1 cellular context compared by ENCODE assay signal in the genomic region with DNA sequence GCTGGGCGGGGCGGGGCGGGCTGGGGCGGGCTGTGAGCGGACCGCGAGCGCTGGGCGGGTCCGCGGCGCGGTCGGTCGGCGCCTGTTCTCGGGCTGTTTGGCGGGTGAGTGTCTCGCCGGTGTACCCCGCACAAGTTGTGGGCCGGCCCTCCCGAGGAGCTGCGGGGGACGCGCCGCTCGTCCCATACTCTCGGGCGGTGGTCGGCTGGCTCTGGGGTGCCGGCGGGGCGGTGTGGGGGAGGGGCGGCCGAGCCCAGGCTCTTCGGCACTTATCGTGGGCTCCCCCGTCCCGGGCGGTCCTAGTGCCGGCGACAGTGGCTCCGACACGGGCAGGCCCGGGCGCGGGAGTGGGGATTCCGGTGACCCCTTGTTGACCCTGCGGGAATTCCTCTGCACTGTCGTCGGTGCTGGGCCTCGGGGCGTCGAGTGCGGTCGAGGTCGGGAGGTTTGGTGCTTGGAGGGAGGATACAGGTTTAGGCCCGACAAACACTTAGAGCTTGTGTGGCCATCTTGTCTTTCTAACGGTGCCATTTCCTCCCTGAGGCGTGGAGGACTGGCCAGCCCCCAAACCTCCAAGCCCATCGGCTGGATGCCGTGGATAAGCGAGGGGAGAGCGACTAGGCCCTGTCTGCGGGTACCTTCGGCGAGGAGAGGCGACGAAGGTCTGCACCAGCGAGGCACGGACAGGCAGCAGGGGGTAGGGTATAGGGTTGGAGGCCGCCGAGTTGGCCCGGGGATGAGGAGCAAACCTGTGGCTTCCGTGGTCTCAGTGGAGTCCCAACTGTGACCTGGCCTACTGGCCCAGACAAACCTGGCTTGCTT.
A peak's percentile ranks its signal among the peaks of the same experiment; 100 is the strongest.
TF ChIP-seq lines count a peak whose summit lies in the region.

TSS of gene SEPTIN2 (plus strand) at position 47 of the 822 bp plus-strand sequence. CDS start 8,308 bp downstream, outside the sequence.

TF ChIP-seq in HepG2, 621 proteins besides CTCF, POLR2A, EP300 and RAD21 (continued from another document and continues in another):
- peak; percentile 26; the same call in 1 of the 2 replicates for TF ChIP-seq FOSL1 (CRISPR knock-in tag; IDR thresholded peaks at IDR 0.05; ENCODE audit: borderline replicate concordance)
- TF ChIP-seq SRSF1 (optimal IDR thresholded peaks at IDR 0.05; ENCODE audit: low read depth, low read length) = peak; percentile 29
- no peak; the same call in none of the 2 replicates for TF ChIP-seq ZFP91 (CRISPR knock-in tag; IDR thresholded peaks at IDR 0.05; ENCODE audit: borderline replicate concordance)
- TF ChIP-seq NR2C2 (CRISPR knock-in tag; IDR thresholded peaks at IDR 0.05; ENCODE audit: borderline replicate concordance) = peak; percentile 39
- TF ChIP-seq ZNF878 (CRISPR knock-in tag; IDR thresholded peaks at IDR 0.05) = no peak
- 0 out of 2 replicates have a peak, but pooled peaks have one; percentile 10 for TF ChIP-seq ZNF501 (CRISPR knock-in tag; IDR thresholded peaks at IDR 0.05)
- TF ChIP-seq THYN1 (CRISPR knock-in tag; IDR thresholded peaks at IDR 0.05; ENCODE audit: borderline replicate concordance, low read depth) = no peak
- TF ChIP-seq ARID5B (CRISPR knock-in tag; IDR thresholded peaks at IDR 0.05) = peak; percentile 34; the same call in 1 of the 2 replicates
- TF ChIP-seq KAT8 (CRISPR knock-in tag; IDR thresholded peaks at IDR 0.05) = peak; percentile 36; the same call in 1 of the 2 replicates
- TF ChIP-seq NR3C1 (CRISPR knock-in tag; IDR thresholded peaks at IDR 0.05) = no peak
- TF ChIP-seq ZBTB20 (CRISPR knock-in tag; IDR thresholded peaks at IDR 0.05; ENCODE audit: borderline replicate concordance, low read depth) = peak; percentile 58
- no peak for TF ChIP-seq ADNP (CRISPR knock-in tag; IDR thresholded peaks at IDR 0.05)
- TF ChIP-seq TAF1 (CRISPR knock-in tag; IDR thresholded peaks at IDR 0.05) = no peak; the same call in 1 of the 2 replicates
- peak; percentile 89; the same call in 1 of the 2 replicates for TF ChIP-seq ZNF30 (CRISPR knock-in tag; IDR thresholded peaks at IDR 0.05)
- no peak for TF ChIP-seq TOE1 (CRISPR knock-in tag; IDR thresholded peaks at IDR 0.05)
- TF ChIP-seq, protein P1, sequence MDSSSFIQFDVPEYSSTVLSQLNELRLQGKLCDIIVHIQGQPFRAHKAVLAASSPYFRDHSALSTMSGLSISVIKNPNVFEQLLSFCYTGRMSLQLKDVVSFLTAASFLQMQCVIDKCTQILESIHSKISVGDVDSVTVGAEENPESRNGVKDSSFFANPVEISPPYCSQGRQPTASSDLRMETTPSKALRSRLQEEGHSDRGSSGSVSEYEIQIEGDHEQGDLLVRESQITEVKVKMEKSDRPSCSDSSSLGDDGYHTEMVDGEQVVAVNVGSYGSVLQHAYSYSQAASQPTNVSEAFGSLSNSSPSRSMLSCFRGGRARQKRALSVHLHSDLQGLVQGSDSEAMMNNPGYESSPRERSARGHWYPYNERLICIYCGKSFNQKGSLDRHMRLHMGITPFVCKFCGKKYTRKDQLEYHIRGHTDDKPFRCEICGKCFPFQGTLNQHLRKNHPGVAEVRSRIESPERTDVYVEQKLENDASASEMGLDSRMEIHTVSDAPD (CRISPR knock-in tag; IDR thresholded peaks at IDR 0.05) = peak; percentile 10; the same call in 1 of the 2 replicates
- TF ChIP-seq AHDC1 (CRISPR knock-in tag; IDR thresholded peaks at IDR 0.05; ENCODE audit: borderline replicate concordance) = peak; percentile 50; the same call in 1 of the 2 replicates
- no peak; the same call in none of the 2 replicates for TF ChIP-seq ZSCAN21 (CRISPR knock-in tag; IDR thresholded peaks at IDR 0.05; ENCODE audit: borderline replicate concordance)
- no peak for TF ChIP-seq RCOR2 (CRISPR knock-in tag; IDR thresholded peaks at IDR 0.05)
- no peak; the same call in 1 of the 2 replicates for TF ChIP-seq DR1 (CRISPR knock-in tag; IDR thresholded peaks at IDR 0.05)
- TF ChIP-seq, protein P2, sequence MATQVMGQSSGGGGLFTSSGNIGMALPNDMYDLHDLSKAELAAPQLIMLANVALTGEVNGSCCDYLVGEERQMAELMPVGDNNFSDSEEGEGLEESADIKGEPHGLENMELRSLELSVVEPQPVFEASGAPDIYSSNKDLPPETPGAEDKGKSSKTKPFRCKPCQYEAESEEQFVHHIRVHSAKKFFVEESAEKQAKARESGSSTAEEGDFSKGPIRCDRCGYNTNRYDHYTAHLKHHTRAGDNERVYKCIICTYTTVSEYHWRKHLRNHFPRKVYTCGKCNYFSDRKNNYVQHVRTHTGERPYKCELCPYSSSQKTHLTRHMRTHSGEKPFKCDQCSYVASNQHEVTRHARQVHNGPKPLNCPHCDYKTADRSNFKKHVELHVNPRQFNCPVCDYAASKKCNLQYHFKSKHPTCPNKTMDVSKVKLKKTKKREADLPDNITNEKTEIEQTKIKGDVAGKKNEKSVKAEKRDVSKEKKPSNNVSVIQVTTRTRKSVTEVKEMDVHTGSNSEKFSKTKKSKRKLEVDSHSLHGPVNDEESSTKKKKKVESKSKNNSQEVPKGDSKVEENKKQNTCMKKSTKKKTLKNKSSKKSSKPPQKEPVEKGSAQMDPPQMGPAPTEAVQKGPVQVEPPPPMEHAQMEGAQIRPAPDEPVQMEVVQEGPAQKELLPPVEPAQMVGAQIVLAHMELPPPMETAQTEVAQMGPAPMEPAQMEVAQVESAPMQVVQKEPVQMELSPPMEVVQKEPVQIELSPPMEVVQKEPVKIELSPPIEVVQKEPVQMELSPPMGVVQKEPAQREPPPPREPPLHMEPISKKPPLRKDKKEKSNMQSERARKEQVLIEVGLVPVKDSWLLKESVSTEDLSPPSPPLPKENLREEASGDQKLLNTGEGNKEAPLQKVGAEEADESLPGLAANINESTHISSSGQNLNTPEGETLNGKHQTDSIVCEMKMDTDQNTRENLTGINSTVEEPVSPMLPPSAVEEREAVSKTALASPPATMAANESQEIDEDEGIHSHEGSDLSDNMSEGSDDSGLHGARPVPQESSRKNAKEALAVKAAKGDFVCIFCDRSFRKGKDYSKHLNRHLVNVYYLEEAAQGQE (IDR thresholded peaks at IDR 0.05; ENCODE audit: borderline replicate concordance in 1 of 2, low read depth in 1 of 2, low read length in 2 of 2) = no peak; a peak in 1 of 4 replicates
- no peak for TF ChIP-seq FLYWCH1 (CRISPR knock-in tag; IDR thresholded peaks at IDR 0.05)
- TF ChIP-seq ZNF224 (CRISPR knock-in tag; IDR thresholded peaks at IDR 0.05) = no peak; the same call in 1 of the 2 replicates
- no peak for TF ChIP-seq CBX1 (IDR thresholded peaks at IDR 0.05; ENCODE audit: low read depth)
- TF ChIP-seq ZNF343 (CRISPR knock-in tag; IDR thresholded peaks at IDR 0.05) = 0 out of 2 replicates have a peak, but pooled peaks have one; percentile 3
- TF ChIP-seq REL (CRISPR knock-in tag; conservative IDR thresholded peaks at IDR 0.05) = peak; percentile 15; the same call in 1 of the 2 replicates
- 0 out of 2 replicates have a peak, but pooled peaks have one; percentile 57 for TF ChIP-seq ZNF138 (CRISPR knock-in tag; IDR thresholded peaks at IDR 0.05; ENCODE audit: low read depth)
- peak; percentile 92 for TF ChIP-seq RXRA (CRISPR knock-in tag; IDR thresholded peaks at IDR 0.05)
- no peak for TF ChIP-seq NCOA2 (CRISPR knock-in tag; IDR thresholded peaks at IDR 0.05)
- TF ChIP-seq NR2F1 (CRISPR knock-in tag; IDR thresholded peaks at IDR 0.05) = peak; percentile 67 to 73
- peak; percentile 86; the same call in 1 of the 2 replicates for TF ChIP-seq ZSCAN12 (CRISPR knock-in tag; IDR thresholded peaks at IDR 0.05)
- no peak for TF ChIP-seq FOXA3 (CRISPR knock-in tag; IDR thresholded peaks at IDR 0.05)
- TF ChIP-seq, protein P3, sequence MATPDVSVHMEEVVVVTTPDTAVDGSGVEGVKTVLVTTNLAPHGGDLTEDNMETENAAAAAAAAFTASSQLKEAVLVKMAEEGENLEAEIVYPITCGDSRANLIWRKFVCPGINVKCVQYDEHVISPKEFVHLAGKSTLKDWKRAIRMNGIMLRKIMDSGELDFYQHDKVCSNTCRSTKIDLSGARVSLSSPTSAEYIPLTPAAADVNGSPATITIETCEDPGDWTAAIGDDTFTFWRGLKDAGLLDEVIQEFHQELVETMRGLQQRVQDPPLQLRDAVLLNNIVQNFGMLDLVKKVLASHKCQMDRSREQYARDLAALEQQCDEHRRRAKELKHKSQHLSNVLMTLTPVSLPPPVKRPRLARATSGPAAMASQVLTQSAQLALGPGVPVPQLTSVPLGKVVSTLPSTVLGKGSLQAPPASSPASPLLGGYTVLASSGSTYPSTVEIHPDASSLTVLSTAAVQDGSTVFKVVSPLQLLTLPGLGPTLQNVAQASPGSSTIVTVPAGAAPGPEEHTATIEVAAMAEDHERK (CRISPR knock-in tag; IDR thresholded peaks at IDR 0.05; ENCODE audit: low read depth) = no peak
- TF ChIP-seq ZNF484 (CRISPR knock-in tag; IDR thresholded peaks at IDR 0.05; ENCODE audit: borderline replicate concordance, low read depth) = peak; percentile 64; the same call in 1 of the 2 replicates
